Comparison of ENCODE assay signal across 9 cellular contexts in genomic region chr4:44421330-44421729, GRCh38. TPM values are rescaled to one million over a fixed set of nuclear protein-coding genes. Genes with fewer than 3 reads are reported as not detected.
"Had no signal": no experiment of that assay in that cellular context is flagged by ENCODE, and none has a peak within 500 bp of the region (broad histone marks: within the 10 kb centered on the region; RNA-seq: fewer than 3 reads in every experiment).

No MANE protein-coding gene starts in this region.

- ATAC-seq: GM23338, HCT116 had no signal

- H3K4me1 ChIP-seq: HAP-1 had no signal

- H3K4me2 ChIP-seq: GM23338 had no signal

- H3K36me3 ChIP-seq: HAP-1 had no signal

- H3K9me3 ChIP-seq: HAP-1 had no signal

- H3K9ac ChIP-seq: GM23248 had no signal

- H2AFZ ChIP-seq: GM23248, GM23338 had no signal

- H3K27ac Mint-ChIP-seq: GM23338, H9, HFFc6 had no signal

- DNase-seq: GM23248, GOT3, H7, H9, HCEC 1CT, HFFc6 had no signal

- H3K4me3 ChIP-seq: GM23248, GM23338, HAP-1 had no signal

- H3K27ac ChIP-seq: GM23248 had no signal

- H3K4me3 Mint-ChIP-seq: GM23338, H9, HFFc6 had no signal

RNA-seq across cellular contexts. Expression of gene KCTD8, which starts 27.3 kb away (rescaled TPM):
- total RNA-seq: GM23248, HFFc6 had no signal
